8 cellular contexts compared by ENCODE assay signal in the genomic region with DNA sequence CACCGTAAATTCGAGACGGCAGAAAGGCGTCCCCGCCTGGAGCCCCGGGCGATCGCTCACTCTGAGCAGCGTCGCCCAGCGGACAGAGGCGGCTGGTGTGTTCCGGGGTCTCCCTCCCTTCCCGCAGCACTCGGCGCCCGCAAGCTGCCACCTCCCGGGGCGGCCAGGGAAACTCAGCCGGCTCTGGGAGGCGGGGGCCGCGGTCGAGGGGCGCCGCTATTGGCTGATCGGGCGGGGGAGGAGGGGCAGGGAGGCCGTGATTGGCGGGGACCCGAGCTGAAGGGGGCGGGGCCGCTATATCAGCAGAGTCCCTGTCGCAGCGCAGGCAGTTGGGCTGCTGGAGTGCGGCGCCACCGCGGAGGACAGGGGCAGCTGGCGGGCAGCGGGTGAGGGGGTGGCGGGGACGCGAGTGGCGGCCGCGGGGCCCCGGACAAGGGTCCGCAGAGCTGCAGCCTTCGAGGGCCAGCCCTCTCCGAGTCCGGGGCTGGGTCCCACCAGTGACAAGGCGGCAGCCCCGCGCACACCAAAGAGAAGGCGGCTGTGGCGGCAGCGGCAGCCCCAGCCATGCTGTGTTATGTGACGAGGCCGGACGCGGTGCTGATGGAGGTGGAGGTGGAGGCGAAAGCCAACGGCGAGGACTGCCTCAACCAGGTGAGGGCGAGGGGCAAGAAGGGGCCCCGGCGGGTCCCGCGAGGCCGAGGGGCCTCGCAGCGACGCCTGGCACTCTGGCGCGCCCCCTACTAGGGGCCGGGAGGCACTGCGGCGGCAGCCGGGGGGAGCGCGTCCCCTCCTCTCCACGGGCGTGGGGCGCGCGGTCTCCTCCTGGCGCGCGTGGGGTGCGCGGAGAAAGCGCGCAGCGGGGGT. TPM values are rescaled to one million over a fixed set of nuclear protein-coding genes. Genes with fewer than 3 reads are reported as not detected.
A peak's percentile ranks its signal among the peaks of the same experiment; 100 is the strongest.
DNase-seq lines count a peak whose midpoint lies in the region; ATAC-seq and TF ChIP-seq lines count a peak whose summit lies in the region.

A gene (plus strand): TSS at position 328 of the 864 bp plus-strand sequence. CDS start 237 bp downstream, at position 565.

- H3K23ac ChIP-seq in IMR-90 (ENCODE audit: low read depth, low read length) = peak within 1 kb of the TSS; percentile 40

- intact Hi-C loops in IMR-90 (cut with micrococcal nuclease) = loop anchor here (1.0 kb wide), 1 partner anchor 438 kb away; no protein-coding TSS in a partner anchor

- H4K91ac ChIP-seq in IMR-90 (ENCODE audit: insufficient read depth, low read depth, low read length) = no peak within 1 kb of the TSS; the same call in 1 of the 2 replicates

- H4K20me1 ChIP-seq in IMR-90 (ENCODE audit: insufficient read depth, low read length) (peaks cover 3% of the 10 kb centered on the region; the same call in 1 of the 2 replicates), OCI-LY3 (ENCODE audit: insufficient read depth, low read length) (peaks cover 36% of the 10 kb centered on the region)

- peak within 1 kb of the TSS; percentile 92 for H2AFZ ChIP-seq in IMR-90 (replicated peaks; ENCODE audit: low read length, poor library complexity)
- peak within 1 kb of the TSS; percentile 95; the same call in 1 of the 2 replicates for H2AFZ ChIP-seq in OCI-LY3 (ENCODE audit: low read depth, low read length)

- peak; percentile 42 for TF ChIP-seq RAD21 in IMR-90 (IDR thresholded peaks at IDR 0.05; ENCODE audit: low read length)

- peak within 1 kb of the TSS in 1 of 2 experiments; percentile 1; a peak in 1 of 4 replicates for H4K8ac ChIP-seq in IMR-90 (ENCODE audit: low read depth in 2 of 2, low read length in 2 of 2)

- H3K9me3 ChIP-seq in IMR-90 (ENCODE audit: control insufficient read depth, insufficient read depth, low read length) (no peaks in the 10 kb centered on the region), OCI-LY3 (ENCODE audit: insufficient read depth, low read length) (no peaks in the 10 kb centered on the region)

- in situ Hi-C loops in IMR-90 (cut with MboI; ENCODE audit: low sequenced_read_pairs) = no loop called here

- H3K36me3 ChIP-seq in IMR-90 (ENCODE audit: control insufficient read depth, insufficient read depth, low read length) = no peaks in the 10 kb centered on the region; the same call in 1 of the 2 replicates
- H3K36me3 ChIP-seq in OCI-LY3 (replicated peaks; ENCODE audit: low read depth, low read length) = peaks cover 11% of the 10 kb centered on the region

- DNase-seq in DMS153 (lab: John Stamatoyannopoulos, UW) = peak; percentile 94
- peak; percentile 80 for DNase-seq in IMR-90
- DNase-seq in activated T-cell treated with anti-CD3 and anti-CD28 coated beads for 1 hour (ENCODE audit: low read depth) = peak; percentile 98
- peak; percentile 86 for DNase-seq in epidermal melanocyte (ENCODE audit: insufficient read length, low spot score)
- peak; percentile 94 for DNase-seq in middle frontal gyrus (ENCODE audit: extremely low spot score, low spot score)
- DNase-seq in stimulated activated CD8-positive, alpha-beta memory T cell treated with anti-CD3 and anti-CD28 coated beads, Interleukin-2, amount 100 ng/mL, for 1 hour (ENCODE audit: low read depth in 2 of 2) = peak; percentile 96 to 98

- peak; percentile 76 for ATAC-seq in GM21528 (IDR thresholded peaks at IDR 0.05; ENCODE audit: low FRiP score, unreplicated experiment)
- peak; percentile 96 for ATAC-seq in IMR-90 (ENCODE audit: low read depth)

- H2BK15ac ChIP-seq in IMR-90 (ENCODE audit: low read depth, low read length) = 0 out of 3 replicates have a peak within 1 kb of the TSS, but pooled peaks have one; percentile 24

- 0 out of 2 replicates have a peak within 1 kb of the TSS, but pooled peaks have one; percentile 27 for H2BK120ac ChIP-seq in IMR-90 (ENCODE audit: low read depth, low read length)

- 0% methylated on average over 29 of the region's 95 CpGs; no CpG with 5 or more reads in 1 of the 2 experiments for WGBS in IMR-90 (ENCODE audit: extremely low coverage in 2 of 2, insufficient read length in 1 of 2), 2 experiments

- peak within 1 kb of the TSS; percentile 22; the same call in 1 of the 2 replicates for H3K4ac ChIP-seq in IMR-90 (ENCODE audit: low read depth, low read length)

- POLR2A ChIA-PET in IMR-90 (lab: Charles Lee; ENCODE audit: unreplicated experiment) = no interaction called here

- CTCF ChIA-PET in IMR-90 (lab: Yijun Ruan, JAX) = interaction anchor here (0.6 to 1.3 kb wide), 13 partner anchors 8 to 504 kb away, joined by 3 to 7 read pairs (median 3); no protein-coding TSS in a partner anchor

- no peak within 1 kb of the TSS; the same call in 1 of the 2 replicates for H3K56ac ChIP-seq in IMR-90 (ENCODE audit: extremely low read depth, insufficient read depth, low read length)

- 0 out of 2 replicates have a peak within 1 kb of the TSS, but pooled peaks have one; percentile 66 for H2BK20ac ChIP-seq in IMR-90 (ENCODE audit: low read depth, low read length)

- H4K5ac ChIP-seq in IMR-90 (ENCODE audit: low read depth, low read length) = no peak within 1 kb of the TSS

- H3K14ac ChIP-seq in IMR-90 (replicated peaks; ENCODE audit: low read depth, low read length) = peak within 1 kb of the TSS; percentile 55; the same call in 1 of the 2 replicates

- no peak within 1 kb of the TSS for H2AK9ac ChIP-seq in IMR-90 (replicated peaks; ENCODE audit: low read depth, low read length, poor library complexity)

- peak within 1 kb of the TSS; percentile 19 for H2BK5ac ChIP-seq in IMR-90 (ENCODE audit: low read depth, low read length, poor library complexity, severe bottlenecking)

- peak within 1 kb of the TSS; percentile 88 for H3K27ac ChIP-seq in IMR-90 (ENCODE audit: insufficient read depth, low read length)
- H3K27ac ChIP-seq in OCI-LY3 (ENCODE audit: low read length) = no peak within 1 kb of the TSS

- peak within 1 kb of the TSS; percentile 95 for H3K4me3 ChIP-seq in IMR-90 (ENCODE audit: insufficient read depth, low read depth, low read length)
- H3K4me3 ChIP-seq in OCI-LY3 (ENCODE audit: low read length) = peak within 1 kb of the TSS; percentile 93

- peak within 1 kb of the TSS; percentile 49 for H3K18ac ChIP-seq in IMR-90 (ENCODE audit: low read depth, low read length)

- dilution Hi-C loops in IMR-90 (cut with HindIII; ENCODE audit: low sequenced_read_pairs, unreplicated experiment) = no loop called here

- TF ChIP-seq CTCF in IMR-90 (conservative IDR thresholded peaks at IDR 0.05; ENCODE audit: low read depth, low read length) (peak; percentile 52), OCI-LY3 (IDR thresholded peaks at IDR 0.05; ENCODE audit: low read depth, low read length) (peak; percentile 62)

- BruUV-seq in IMR-90 (replicated peaks; lab: Mats Ljungman, UMichigan) = no TSS peak

- TF ChIP-seq POLR2A in IMR-90 (IDR thresholded peaks at IDR 0.05; ENCODE audit: low read depth, low read length) = peak; percentile 98

- peak within 1 kb of the TSS; percentile 12; the same call in 1 of the 2 replicates for H2AK5ac ChIP-seq in IMR-90 (ENCODE audit: low read depth, low read length)

- peak within 1 kb of the TSS; percentile 96 for H3K4me2 ChIP-seq in IMR-90 (ENCODE audit: low read depth, low read length)
- H3K4me2 ChIP-seq in OCI-LY3 (ENCODE audit: low read length) = peak within 1 kb of the TSS; percentile 80

- H3K79me1 ChIP-seq in IMR-90 (ENCODE audit: low read depth in 1 of 2, low read length in 2 of 2) = peaks cover 10 to 15% of the 10 kb centered on the region in 2 experiments; a peak in 3 of 4 replicates

- no peaks in the 10 kb centered on the region for H3K9me1 ChIP-seq in IMR-90 (ENCODE audit: insufficient read depth, low read length)

- peak within 1 kb of the TSS; percentile 69 for H3K9ac ChIP-seq in IMR-90 (ENCODE audit: low read depth, low read length)
- peak within 1 kb of the TSS; percentile 86 for H3K9ac ChIP-seq in OCI-LY3 (ENCODE audit: low read length)

- H3K27me3 ChIP-seq in IMR-90 (ENCODE audit: control insufficient read depth, insufficient read depth, low read length) (peaks cover 27% of the 10 kb centered on the region), OCI-LY3 (ENCODE audit: low read depth, low read length) (peaks cover 13% of the 10 kb centered on the region)

- H3K4me1 ChIP-seq in IMR-90 (ENCODE audit: control insufficient read depth, insufficient read depth, low read length) (peaks cover 6% of the 10 kb centered on the region), OCI-LY3 (ENCODE audit: low read length) (peaks cover 19% of the 10 kb centered on the region)

- peaks cover 10% of the 10 kb centered on the region; the same call in 1 of the 2 replicates for H3K79me2 ChIP-seq in OCI-LY3 (ENCODE audit: low read length)

TF ChIP-seq in IMR-90, 13 proteins besides CTCF, POLR2A, EP300 and RAD21:
- peak; percentile 70; the same call in 1 of the 2 replicates for TF ChIP-seq MAZ (IDR thresholded peaks at IDR 0.05; ENCODE audit: borderline replicate concordance, low read depth, low read length)
- peak; percentile 33; the same call in 1 of the 2 replicates for TF ChIP-seq SMC3 (IDR thresholded peaks at IDR 0.05; ENCODE audit: low read depth, low read length)
- no peak for TF ChIP-seq MAFK (IDR thresholded peaks at IDR 0.05; ENCODE audit: low read depth, low read length)
- TF ChIP-seq, protein P1, sequence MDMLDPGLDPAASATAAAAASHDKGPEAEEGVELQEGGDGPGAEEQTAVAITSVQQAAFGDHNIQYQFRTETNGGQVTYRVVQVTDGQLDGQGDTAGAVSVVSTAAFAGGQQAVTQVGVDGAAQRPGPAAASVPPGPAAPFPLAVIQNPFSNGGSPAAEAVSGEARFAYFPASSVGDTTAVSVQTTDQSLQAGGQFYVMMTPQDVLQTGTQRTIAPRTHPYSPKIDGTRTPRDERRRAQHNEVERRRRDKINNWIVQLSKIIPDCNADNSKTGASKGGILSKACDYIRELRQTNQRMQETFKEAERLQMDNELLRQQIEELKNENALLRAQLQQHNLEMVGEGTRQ (IDR thresholded peaks at IDR 0.05; ENCODE audit: low read depth, low read length) = no peak

RNA-seq across cellular contexts. Expression of the gene that starts here (rescaled TPM):
- 3.2 and 3.6 TPM in 2 replicates for total RNA-seq in IMR-90 (2012; rRNA removed)
- 1.7 and 1.8 TPM in 2 replicates for polyA plus RNA-seq in IMR-90 (2012; rRNA removed)
- 1.6 and 1.7 TPM in 2 replicates for polyA plus RNA-seq in IMR-90 (2012; cell fraction: cytosol; rRNA removed)
- 3.5 and 10.1 TPM in 2 replicates for polyA plus RNA-seq in IMR-90 (2012; cell fraction: nucleus; rRNA removed; ENCODE audit: low replicate concordance)
